38 cellular contexts compared by ENCODE assay signal in genomic region chr3:62892951-62893350, GRCh38. TPM values are rescaled to one million over a fixed set of nuclear protein-coding genes. Genes with fewer than 3 reads are reported as not detected.
"Had no signal": no experiment of that assay in that cellular context is flagged by ENCODE, and none has a peak within 500 bp of the region (broad histone marks: within the 10 kb centered on the region; RNA-seq: fewer than 3 reads in every experiment).

No MANE protein-coding gene starts in this region.

- H3K9me3 ChIP-seq: adrenal gland, body of pancreas, esophagus squamous epithelium, gastroesophageal sphincter had no signal

- H3K4me1 ChIP-seq: adrenal gland, body of pancreas, esophagus squamous epithelium, gastroesophageal sphincter had no signal

- ATAC-seq: activated CD4-positive, alpha-beta T cell treated with anti-CD3 and anti-CD28 coated beads for 36 hours; activated CD8-positive, alpha-beta memory T cell treated with anti-CD3 and anti-CD28 coated beads, Interleukin-2, amount 10 ng/mL, durations not matched to agents 7 days and 5 days; activated CD8-positive, alpha-beta T cell treated with anti-CD3 and anti-CD28 coated beads, Interleukin-2, amount 10 ng/mL, durations not matched to agents 7 days and 5 days; activated naive CD8-positive, alpha-beta T cell treated with anti-CD3 and anti-CD28 coated beads, Interleukin-2, amount 50 U/mL, for 24 hours; body of pancreas; effector memory CD8-positive, alpha-beta T cell; gastroesophageal sphincter; T-helper 17 cell had no signal

- H3K36me3 ChIP-seq: adrenal gland, esophagus squamous epithelium, gastroesophageal sphincter, WERI-Rb-1 had no signal

- H3K4me3 ChIP-seq: adrenal gland, body of pancreas, esophagus squamous epithelium, gastroesophageal sphincter had no signal

- H3K27ac ChIP-seq: adrenal gland, body of pancreas, esophagus squamous epithelium, gastroesophageal sphincter, WERI-Rb-1 had no signal

- FAIRE-seq: colon had no signal

- H3K27me3 ChIP-seq: body of pancreas, esophagus squamous epithelium had no signal

- DNase-seq: activated CD4-positive, alpha-beta memory T cell treated with anti-CD3 and anti-CD28 coated beads for 36 hours; activated CD4-positive, alpha-beta T cell treated with anti-CD3 and anti-CD28 coated beads for 36 hours; activated CD4-positive, alpha-beta T cell treated with anti-CD3 and anti-CD28 coated beads, Interleukin-2, amount 10 ng/mL, durations not matched to agents 24 days and 14 days; activated CD4-positive, CD25-positive, alpha-beta regulatory T cell; activated CD4-positive, CD25-positive, alpha-beta regulatory T cell treated with anti-CD3 and anti-CD28 coated beads, Interleukin-2, amount 50 U/mL, for 72 hours; activated CD8-positive, alpha-beta memory T cell treated with anti-CD3 and anti-CD28 coated beads, Interleukin-2, amount 10 ng/mL, durations not matched to agents 7 days and 5 days; activated CD8-positive, alpha-beta memory T cell treated with anti-CD3 and anti-CD28 coated beads, Interleukin-2, amount 50 U/mL, for 4 hours; activated CD8-positive, alpha-beta T cell treated with anti-CD3 and anti-CD28 coated beads, Interleukin-2, amount 10 ng/mL, durations not matched to agents 7 days and 5 days; activated effector memory CD4-positive, alpha-beta T cell treated with anti-CD3 and anti-CD28 coated beads, Interleukin-2, amount 50 U/mL, for 16 hours; activated naive CD4-positive, alpha-beta T cell treated with anti-CD3 and anti-CD28 coated beads for 36 hours; activated naive CD8-positive, alpha-beta T cell treated with anti-CD3 and anti-CD28 coated beads for 36 hours; activated naive CD8-positive, alpha-beta T cell treated with anti-CD3 and anti-CD28 coated beads, Interleukin-2, amount 50 U/mL, for 24 hours; activated T-cell treated with anti-CD3 and anti-CD28 coated beads, Interleukin-2, amount 50 U/mL, for 1 hour; activated T-cell treated with anti-CD3 and anti-CD28 coated beads, Interleukin-2, amount 50 U/mL, for 48 hours; adrenal gland; amygdala; aorta; body of pancreas; caudate nucleus; cortex of kidney; dermis blood vessel endothelial cell; effector CD4-positive, alpha-beta T cell; effector memory CD8-positive, alpha-beta T cell; erythroblast; esophagus squamous epithelium; foreskin melanocyte; T-helper 1 cell; T-helper 17 cell; T1000; WERI-Rb-1 had no signal

RNA-seq across cellular contexts. Expression of gene CADPS, which starts 17.7 kb away (rescaled TPM):
- total RNA-seq: activated CD4-positive, alpha-beta memory T cell treated with anti-CD3 and anti-CD28 coated beads for 36 hours; activated CD4-positive, alpha-beta T cell treated with anti-CD3 and anti-CD28 coated beads for 36 hours; activated CD4-positive, alpha-beta T cell treated with anti-CD3 and anti-CD28 coated beads, Interleukin-2, amount 10 ng/mL, durations not matched to agents 24 days and 14 days; activated CD8-positive, alpha-beta memory T cell treated with anti-CD3 and anti-CD28 coated beads for 36 hours; activated CD8-positive, alpha-beta memory T cell treated with anti-CD3 and anti-CD28 coated beads, Interleukin-2, amount 10 ng/mL, durations not matched to agents 7 days and 5 days; activated CD8-positive, alpha-beta T cell treated with anti-CD3 and anti-CD28 coated beads, Interleukin-2, amount 10 ng/mL, durations not matched to agents 7 days and 5 days; activated naive CD4-positive, alpha-beta T cell treated with anti-CD3 and anti-CD28 coated beads for 36 hours; activated naive CD8-positive, alpha-beta T cell treated with anti-CD3 and anti-CD28 coated beads for 36 hours; activated T-helper 1 cell treated with anti-CD3 and anti-CD28 coated beads, Interleukin-12 subunit alpha, Interleukin-12 subunit beta, Interleukin-2, Interleukin-4 antibody, amounts not matched to agents 30 ng/mL and 10 ng/mL and 1 ng/mL, durations not matched to agents 14 hours and 24 hours and 36 hours; activated T-helper 2 cell treated with anti-CD3 and anti-CD28 coated beads, Interferon-gamma antibody, Interleukin-2, Interleukin-4, amounts not matched to agents 10 μg/mL and 5 μg/mL and 100 μg/mL, durations not matched to agents 14 hours and 24 hours and 36 hours; chondrocyte; dermis blood vessel endothelial cell; fibroblast of villous mesenchyme; glomerular endothelial cell; T-helper 17 cell had no signal
